In genomic region chr6:96926425-96926824, GRCh38 we compare ENCODE assay signal across 1 cellular context.
TF ChIP-seq lines count a peak whose summit lies in the region.

No MANE protein-coding gene starts in this region.

TF ChIP-seq in HepG2, 621 proteins besides CTCF, POLR2A, EP300 and RAD21:
- TF ChIP-seq, protein P1, sequence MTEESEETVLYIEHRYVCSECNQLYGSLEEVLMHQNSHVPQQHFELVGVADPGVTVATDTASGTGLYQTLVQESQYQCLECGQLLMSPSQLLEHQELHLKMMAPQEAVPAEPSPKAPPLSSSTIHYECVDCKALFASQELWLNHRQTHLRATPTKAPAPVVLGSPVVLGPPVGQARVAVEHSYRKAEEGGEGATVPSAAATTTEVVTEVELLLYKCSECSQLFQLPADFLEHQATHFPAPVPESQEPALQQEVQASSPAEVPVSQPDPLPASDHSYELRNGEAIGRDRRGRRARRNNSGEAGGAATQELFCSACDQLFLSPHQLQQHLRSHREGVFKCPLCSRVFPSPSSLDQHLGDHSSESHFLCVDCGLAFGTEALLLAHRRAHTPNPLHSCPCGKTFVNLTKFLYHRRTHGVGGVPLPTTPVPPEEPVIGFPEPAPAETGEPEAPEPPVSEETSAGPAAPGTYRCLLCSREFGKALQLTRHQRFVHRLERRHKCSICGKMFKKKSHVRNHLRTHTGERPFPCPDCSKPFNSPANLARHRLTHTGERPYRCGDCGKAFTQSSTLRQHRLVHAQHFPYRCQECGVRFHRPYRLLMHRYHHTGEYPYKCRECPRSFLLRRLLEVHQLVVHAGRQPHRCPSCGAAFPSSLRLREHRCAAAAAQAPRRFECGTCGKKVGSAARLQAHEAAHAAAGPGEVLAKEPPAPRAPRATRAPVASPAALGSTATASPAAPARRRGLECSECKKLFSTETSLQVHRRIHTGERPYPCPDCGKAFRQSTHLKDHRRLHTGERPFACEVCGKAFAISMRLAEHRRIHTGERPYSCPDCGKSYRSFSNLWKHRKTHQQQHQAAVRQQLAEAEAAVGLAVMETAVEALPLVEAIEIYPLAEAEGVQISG (CRISPR knock-in tag; IDR thresholded peaks at IDR 0.05) = no peak
- 0 out of 2 replicates have a peak, but pooled peaks have one; percentile 21 for TF ChIP-seq MAX (IDR thresholded peaks at IDR 0.05)
